6 cellular contexts compared by ENCODE assay signal in genomic region chr14:97246648-97247047, GRCh38.
"Had no signal": no experiment of that assay in that cellular context is flagged by ENCODE, and none has a peak within 500 bp of the region (broad histone marks: within the 10 kb centered on the region; RNA-seq: fewer than 3 reads in every experiment).

No MANE protein-coding gene starts in this region.

- H3K4me3 ChIP-seq: K562 had no signal

- H3K27ac ChIP-seq: HL-60 had no signal

- H3K4me3 Mint-ChIP-seq: IgD-negative memory B cell had no signal

- H3K27ac Mint-ChIP-seq: IgD-negative memory B cell had no signal

- ATAC-seq: HepG2, K562 had no signal

- DNase-seq: IMR-90, KBM-7 had no signal

- H3K36me3 Mint-ChIP-seq: IgD-negative memory B cell had no signal
